ENCODE assay signal across 1 cellular context in genomic region chr7:101644879-101645278, GRCh38.
TF ChIP-seq lines count a peak whose summit lies in the region.

No MANE protein-coding gene starts in this region.

TF ChIP-seq in HepG2, 621 proteins besides CTCF, POLR2A, EP300 and RAD21 (continued from another document):
- TF ChIP-seq FOXA1 (IDR thresholded peaks at IDR 0.05) = no peak
- 0 out of 2 replicates have a peak, but pooled peaks have one; percentile 27 for TF ChIP-seq FOXA1 (CRISPR knock-in tag; IDR thresholded peaks at IDR 0.05)
- TF ChIP-seq SKIL (CRISPR knock-in tag; IDR thresholded peaks at IDR 0.05; ENCODE audit: borderline replicate concordance) = no peak
- peak; percentile 63; the same call in 1 of the 2 replicates for TF ChIP-seq THRA (CRISPR knock-in tag; IDR thresholded peaks at IDR 0.05; ENCODE audit: borderline replicate concordance)
- no peak for TF ChIP-seq IRF2 (CRISPR knock-in tag; IDR thresholded peaks at IDR 0.05)
- peak; percentile 31; the same call in 1 of the 2 replicates for TF ChIP-seq TCF7 (IDR thresholded peaks at IDR 0.05; ENCODE audit: low read depth)
- peak; percentile 58 for TF ChIP-seq RARA (CRISPR knock-in tag; IDR thresholded peaks at IDR 0.05)
- no peak for TF ChIP-seq ZBTB39 (CRISPR knock-in tag; IDR thresholded peaks at IDR 0.05)
- TF ChIP-seq MTA1 (CRISPR knock-in tag; IDR thresholded peaks at IDR 0.05; ENCODE audit: borderline replicate concordance) = no peak
- peak; percentile 88 for TF ChIP-seq BCL6 (CRISPR knock-in tag; IDR thresholded peaks at IDR 0.05)
- peak; percentile 21; the same call in 1 of the 2 replicates for TF ChIP-seq ZNF687 (CRISPR knock-in tag; IDR thresholded peaks at IDR 0.05)
- TF ChIP-seq ZNF280D (CRISPR knock-in tag; IDR thresholded peaks at IDR 0.05) = no peak
- TF ChIP-seq ZSCAN20 (CRISPR knock-in tag; IDR thresholded peaks at IDR 0.05; ENCODE audit: borderline replicate concordance) = no peak
- TF ChIP-seq MAF1 (CRISPR knock-in tag; IDR thresholded peaks at IDR 0.05; ENCODE audit: borderline replicate concordance) = no peak
- peak; percentile 79 for TF ChIP-seq RXRA (CRISPR knock-in tag; IDR thresholded peaks at IDR 0.05)
